7 cellular contexts compared by ENCODE assay signal in genomic region chr1:25430666-25431494, GRCh38. TPM values are rescaled to one million over a fixed set of nuclear protein-coding genes. Genes with fewer than 3 reads are reported as not detected.
A peak's percentile ranks its signal among the peaks of the same experiment; 100 is the strongest.
DNase-seq lines count a peak whose midpoint lies in the region; ATAC-seq, FAIRE-seq and TF ChIP-seq lines count a peak whose summit lies in the region.

MACO1 (plus strand) TSS chr1:25430897; CDS start chr1:25431099, 202 bp downstream.

- no peak for TF ChIP-seq CTCF in K562 (IDR thresholded peaks at IDR 0.05 in 2 of 3, conservative IDR thresholded peaks at IDR 0.05 in 1 of 3; ENCODE audit: insufficient read depth in 2 of 3, low read depth in 1 of 3, low read length in 3 of 3)

- no peaks in the 10 kb centered on the region for H3K9me3 ChIP-seq in K562 (replicated peaks; ENCODE audit: control insufficient read depth, insufficient read depth, low read depth, low read length)

- peak in 1 of 2 experiments; percentile 8; a peak in 1 of 4 replicates for TF ChIP-seq RAD21 in K562 (CRISPR knock-in tag; conservative IDR thresholded peaks at IDR 0.05 in 1 of 2, IDR thresholded peaks at IDR 0.05 in 1 of 2)

- 0 out of 2 replicates have a peak, but pooled peaks cover 5% of the 10 kb centered on the region for H4K20me1 ChIP-seq in K562 (replicated peaks; ENCODE audit: control insufficient read depth, insufficient read depth, low read length)

- H3K4me3 ChIP-seq in K562 = peak within 1 kb of the TSS; percentile 78

- H3K4me1 ChIP-seq in K562 (replicated peaks in 1 of 2; ENCODE audit: control insufficient read depth in 2 of 2, insufficient read depth in 2 of 2, low read length in 2 of 2) = peaks cover 26 to 42% of the 10 kb centered on the region in 2 experiments

- WGBS in K562 (ENCODE audit: insufficient coverage, low coverage, missing lambda C conversion rate) = under 1% methylated on average over 68 of the region's 95 CpGs

- peak; percentile 86 for FAIRE-seq in TTC549 (lab: Jason Lieb, UNC)
- FAIRE-seq in K562 (lab: Jason Lieb, UNC) = peak; percentile 75

- H2AFZ ChIP-seq in K562 (ENCODE audit: low read depth, low read length) = peak within 1 kb of the TSS; percentile 91

- no peak for TF ChIP-seq EP300 in K562 (IDR thresholded peaks at IDR 0.05; ENCODE audit: low read length)

- peaks cover 66% of the 10 kb centered on the region for H3K79me2 ChIP-seq in K562 (ENCODE audit: control insufficient read depth, insufficient read depth, low read length)

- peak within 1 kb of the TSS; percentile 87 to 98 for H3K9ac ChIP-seq in K562 (ENCODE audit: insufficient read depth in 1 of 2, low read depth in 2 of 2, low read length in 2 of 2)

- no peak for TF ChIP-seq POLR2A in K562 (conservative IDR thresholded peaks at IDR 0.05)

- H3K27ac ChIP-seq in K562 (ENCODE audit: extremely low read depth, low read depth, low read length) = peak within 1 kb of the TSS; percentile 92

- H3K36me3 ChIP-seq in K562 (ENCODE audit: control insufficient read depth, insufficient read depth, low read length) = peaks cover 17% of the 10 kb centered on the region

- no peaks in the 10 kb centered on the region for H3K9me1 ChIP-seq in K562 (ENCODE audit: control insufficient read depth, insufficient read depth, low read length)

- in situ Hi-C loops in K562 (cut with MboI) = no loop called here

- peak within 1 kb of the TSS; percentile 90 for H3K4me2 ChIP-seq in K562 (ENCODE audit: insufficient read depth, low read length)

- ATAC-seq in GM18517 (IDR thresholded peaks at IDR 0.05; ENCODE audit: unreplicated experiment) = peak; percentile 81
- ATAC-seq in HG03064 (IDR thresholded peaks at IDR 0.05; ENCODE audit: low read depth, unreplicated experiment) = peak; percentile 71
- ATAC-seq in K562 = peak; percentile 91

- no peaks in the 10 kb centered on the region for H3K27me3 ChIP-seq in K562 (ENCODE audit: control insufficient read depth in 2 of 2, insufficient read depth in 2 of 2, low read length in 2 of 2)

- peak; percentile 98 for DNase-seq in NCI-H2107 treated with DMSO at 0.1 percent for 48 hours (lab: John Stamatoyannopoulos, UW; ENCODE audit: unreplicated experiment)
- peak; percentile 95 to 100 (median 98) for DNase-seq in K562 (ENCODE audit: extremely low read depth in 1 of 4, low spot score in 3 of 4)
- peak; percentile 73 to 99 (median 96) for DNase-seq in hypothalamus (lab: John Stamatoyannopoulos, UW)
- peak; percentile 98 for DNase-seq in retina

- intact Hi-C loops in K562 (cut with micrococcal nuclease) = loop anchor here (5.0 to 10.0 kb wide), 2 partner anchors 36 to 146 kb away; no protein-coding TSS in a partner anchor

- CTCF ChIA-PET in K562 (lab: Yijun Ruan, JAX; ENCODE audit: low intra/inter-chr PET ratio) = no interaction called here

- BruUV-seq in K562 (replicated peaks; lab: Mats Ljungman, UMichigan) = no TSS peak

- POLR2A ChIA-PET in K562 (lab: Yijun Ruan, JAX) = interaction anchor here (0.6 to 3.1 kb wide), 14 partner anchors 8 to 204 kb away, joined by 3 to 14 read pairs (median 4); partner anchors contain the start of gene RSRP1

TF ChIP-seq in K562, 482 proteins besides CTCF, POLR2A, EP300 and RAD21 (continues in another document):
- TF ChIP-seq SRF (CRISPR knock-in tag; IDR thresholded peaks at IDR 0.05) = no peak
- no peak for TF ChIP-seq REST (CRISPR knock-in tag; IDR thresholded peaks at IDR 0.05; ENCODE audit: low read depth)
- no peak for TF ChIP-seq ZNF644 (tag; IDR thresholded peaks at IDR 0.05; ENCODE audit: low read depth)
- 0 out of 2 replicates have a peak, but pooled peaks have one; percentile 13 for TF ChIP-seq MAFF (IDR thresholded peaks at IDR 0.05; ENCODE audit: low read length)
- TF ChIP-seq SLC30A9 (CRISPR knock-in tag; IDR thresholded peaks at IDR 0.05) = no peak
- TF ChIP-seq ZNF324 (CRISPR knock-in tag; IDR thresholded peaks at IDR 0.05) = no peak
- TF ChIP-seq U2AF1 (optimal IDR thresholded peaks at IDR 0.05; ENCODE audit: low read depth, low read length) = no peak
- peak in 1 of 2 experiments; percentile 44 for TF ChIP-seq E2F6 (IDR thresholded peaks at IDR 0.05; ENCODE audit: borderline replicate concordance in 1 of 2, extremely low read depth in 1 of 2, insufficient read depth in 1 of 2, insufficient read length in 1 of 2, low read depth in 1 of 2, low read length in 1 of 2, poor library complexity in 1 of 2, severe bottlenecking in 1 of 2)
- TF ChIP-seq ZNF766 (CRISPR knock-in tag; conservative IDR thresholded peaks at IDR 0.05) = no peak
- no peak for TF ChIP-seq SMARCB1 (IDR thresholded peaks at IDR 0.05; ENCODE audit: insufficient read length, low read depth)
- no peak for TF ChIP-seq SREBF1 (IDR thresholded peaks at IDR 0.05; ENCODE audit: borderline replicate concordance, low read depth, low read length)
- 0 out of 4 replicates have a peak, but pooled peaks of 1 of the 2 experiments have one; percentile 11 for TF ChIP-seq RCOR1 (IDR thresholded peaks at IDR 0.05; ENCODE audit: borderline replicate concordance in 1 of 2, low read depth in 2 of 2, low read length in 2 of 2)
- peak; percentile 43; the same call in 1 of the 2 replicates for TF ChIP-seq KAT7 (CRISPR knock-in tag; IDR thresholded peaks at IDR 0.05; ENCODE audit: borderline replicate concordance)
- TF ChIP-seq CREB5 (CRISPR knock-in tag; IDR thresholded peaks at IDR 0.05) = no peak
- TF ChIP-seq MAFK (IDR thresholded peaks at IDR 0.05; ENCODE audit: low read length) = no peak
- no peak for TF ChIP-seq ZNF586 (CRISPR knock-in tag; conservative IDR thresholded peaks at IDR 0.05)
- TF ChIP-seq HNRNPH1 (optimal IDR thresholded peaks at IDR 0.05; ENCODE audit: low read depth, low read length) = no peak
- TF ChIP-seq HDAC3 (IDR thresholded peaks at IDR 0.05; ENCODE audit: borderline replicate concordance, partially characterized antibody) = no peak
- TF ChIP-seq WHSC1 (IDR thresholded peaks at IDR 0.05; ENCODE audit: low read length) = no peak
- no peak for TF ChIP-seq ZBED1 (IDR thresholded peaks at IDR 0.05)

RNA-seq across cellular contexts. Expression of gene MACO1, which starts in this region (rescaled TPM):
- total RNA-seq in K562 (2011; cell fraction: chromatin; rRNA removed; ENCODE audit: low replicate concordance) = 18.4 and 45.3 TPM in 2 replicates
- 18.0 and 21.1 TPM in 2 replicates for total RNA-seq in K562 (2011; cell fraction: nucleolus; rRNA removed)
- 26.7 and 32.7 TPM in 2 replicates for total RNA-seq in K562 (2011; cell fraction: nucleoplasm; rRNA removed)
- total RNA-seq in K562 (2014; rRNA removed) (20.0 and 21.7 TPM in 2 replicates), K562 (2014; rRNA removed; fragmentation: Illumina TruSeq; extraction: Trizol) (25.2 and 32.1 TPM in 2 replicates), K562 (2015; rRNA removed; fragmentation: Illumina TruSeq; extraction: Trizol) (22.6 and 25.1 TPM in 2 replicates), K562 (2021) (21.8 and 26.2 TPM in 2 replicates)
- polyA plus RNA-seq in K562 (2011; rRNA removed) (16.2 and 16.5 TPM in 2 replicates), K562 (2014; fragmentation: Illumina TruSeq; extraction: Trizol) (22.5 and 28.4 TPM in 2 replicates), K562 (2014; fragmentation: Nextera tagmentation; extraction: Ambion mirVana) (1 to 10 TPM; 4.6 to 5.1 TPM), K562 (2014; rRNA removed) (15.4 and 18.9 TPM in 2 replicates)
- polyA plus RNA-seq in K562 (2011; cell fraction: cytosol; rRNA removed) = 5.5 and 9.0 TPM in 2 replicates
- 13.6 and 15.9 TPM in 2 replicates for polyA plus RNA-seq in K562 (2011; cell fraction: nucleus; rRNA removed)
- 17.2 and 17.8 TPM in 2 replicates for polyA plus RNA-seq in K562 (2012)
- 16.1 and 20.4 TPM in 2 replicates for polyA minus RNA-seq in K562 (2011; rRNA and poly(A)+ RNA removed)
- polyA minus RNA-seq in K562 (2011; cell fraction: cytosol; rRNA and poly(A)+ RNA removed) = 8.4 and 9.4 TPM in 2 replicates
- polyA minus RNA-seq in K562 (2011; cell fraction: nucleus; rRNA and poly(A)+ RNA removed) = 5.3 and 10.9 TPM in 2 replicates

Comparison
In these comparisons a context has a peak if more than half of its experiments do, and no peak if none do; other contexts are left out.
1. Peak in every context shown above with its lines: DNase-seq, ATAC-seq, H3K4me3 ChIP-seq and H3K27ac ChIP-seq.